Comparison of ENCODE assay signal across 9 cellular contexts in genomic region chr16:67173323-67173722, GRCh38. TPM values are rescaled to one million over a fixed set of nuclear protein-coding genes. Genes with fewer than 3 reads are reported as not detected.
DNase-seq lines count a peak whose midpoint lies in the region; ATAC-seq and TF ChIP-seq lines count a peak whose summit lies in the region.
"Had no signal": no experiment of that assay in that cellular context is flagged by ENCODE, and none has a peak within 500 bp of the region (broad histone marks: within the 10 kb centered on the region; RNA-seq: fewer than 3 reads in every experiment).

No MANE protein-coding gene starts in this region.

- H3K9me3 ChIP-seq in left lung (no peaks in the 10 kb centered on the region), suprapubic skin (no peaks in the 10 kb centered on the region), ovary (no peaks in the 10 kb centered on the region)

- peak overlapping the region; percentile 79 to 81 for H3K27ac ChIP-seq in left lung
- H3K27ac ChIP-seq in suprapubic skin: peak overlapping the region; percentile 91
- H3K27ac ChIP-seq in ovary: no peak overlapping the region

- no peak for DNase-seq in T-helper 2 cell treated with Interferon-gamma antibody and Interleukin-4, amounts not matched to agents 5 μg/mL and 100 μg/mL, for 36 hours (ENCODE audit: low spot score)
- no peak for DNase-seq in T-helper 2 cell
- no peak for DNase-seq in activated naive CD8-positive, alpha-beta T cell treated with anti-CD3 and anti-CD28 coated beads for 36 hours
- DNase-seq in left lung: no peak
- no peak for DNase-seq in suprapubic skin (ENCODE audit: low spot score in 2 of 2)
- DNase-seq in ovary: no peak
- DNase-seq: stimulated activated CD4-positive, alpha-beta T cell treated with anti-CD3 and anti-CD28 coated beads, Interleukin-4, amount 100 ng/mL, for 4 hours had no signal

- H3K27ac Mint-ChIP-seq in T-helper 2 cell treated with Interferon-gamma antibody and Interleukin-4, amounts not matched to agents 5 μg/mL and 100 μg/mL, for 36 hours: peak overlapping the region; percentile 85
- H3K27ac Mint-ChIP-seq in activated naive CD8-positive, alpha-beta T cell treated with anti-CD3 and anti-CD28 coated beads for 36 hours: no peak overlapping the region

- ATAC-seq in left lung (no peak), HG03159 (IDR thresholded peaks at IDR 0.05; ENCODE audit: unreplicated experiment) (no peak), GM19328 (IDR thresholded peaks at IDR 0.05; ENCODE audit: unreplicated experiment) (no peak)

- no peak for TF ChIP-seq EP300 in suprapubic skin (IDR thresholded peaks at IDR 0.05)
- no peak for TF ChIP-seq EP300 in ovary (IDR thresholded peaks at IDR 0.05)

- H3K4me1 ChIP-seq in left lung (peaks cover 32 to 74% of the 10 kb centered on the region in 2 donors), suprapubic skin (peaks cover 76% of the 10 kb centered on the region), ovary (ENCODE audit: insufficient read depth) (peaks cover 12% of the 10 kb centered on the region)

- H3K9me3 Mint-ChIP-seq in T-helper 2 cell treated with Interferon-gamma antibody and Interleukin-4, amounts not matched to agents 5 μg/mL and 100 μg/mL, for 36 hours: no peaks in the 10 kb centered on the region
- no peaks in the 10 kb centered on the region for H3K9me3 Mint-ChIP-seq in activated naive CD8-positive, alpha-beta T cell treated with anti-CD3 and anti-CD28 coated beads for 36 hours

- no peak for TF ChIP-seq CTCF in left lung (IDR thresholded peaks at IDR 0.05)
- TF ChIP-seq CTCF in suprapubic skin (IDR thresholded peaks at IDR 0.05): no peak
- no peak for TF ChIP-seq CTCF in ovary (IDR thresholded peaks at IDR 0.05)

- 94% methylated on average over 1 of the region's 1 CpG for WGBS in suprapubic skin
- WGBS in ovary, 3 donors: 87 to 95% (median 89%) methylated on average over 1 of the region's 1 CpG

- H3K27me3 ChIP-seq in left lung: peaks cover 0 to 77% of the 10 kb centered on the region in 2 donors
- H3K27me3 ChIP-seq in suprapubic skin: no peaks in the 10 kb centered on the region
- no peaks in the 10 kb centered on the region for H3K27me3 ChIP-seq in ovary

- peaks cover 48% of the 10 kb centered on the region for H3K4me1 Mint-ChIP-seq in T-helper 2 cell treated with Interferon-gamma antibody and Interleukin-4, amounts not matched to agents 5 μg/mL and 100 μg/mL, for 36 hours (ENCODE audit: low read depth)
- peaks cover 25% of the 10 kb centered on the region for H3K4me1 Mint-ChIP-seq in activated naive CD8-positive, alpha-beta T cell treated with anti-CD3 and anti-CD28 coated beads for 36 hours

- H3K4me3 ChIP-seq in left lung (peak overlapping the region; percentile 21 to 39), suprapubic skin (peak overlapping the region; percentile 60), ovary (no peak overlapping the region)

- peak overlapping the region; percentile 88 for H3K4me3 Mint-ChIP-seq in T-helper 2 cell treated with Interferon-gamma antibody and Interleukin-4, amounts not matched to agents 5 μg/mL and 100 μg/mL, for 36 hours
- peak overlapping the region; percentile 72 for H3K4me3 Mint-ChIP-seq in activated naive CD8-positive, alpha-beta T cell treated with anti-CD3 and anti-CD28 coated beads for 36 hours

- H3K36me3 Mint-ChIP-seq in T-helper 2 cell treated with Interferon-gamma antibody and Interleukin-4, amounts not matched to agents 5 μg/mL and 100 μg/mL, for 36 hours (ENCODE audit: low read depth): peaks cover 17% of the 10 kb centered on the region
- no peaks in the 10 kb centered on the region for H3K36me3 Mint-ChIP-seq in activated naive CD8-positive, alpha-beta T cell treated with anti-CD3 and anti-CD28 coated beads for 36 hours

- peaks cover 10% of the 10 kb centered on the region for H3K27me3 Mint-ChIP-seq in T-helper 2 cell treated with Interferon-gamma antibody and Interleukin-4, amounts not matched to agents 5 μg/mL and 100 μg/mL, for 36 hours (ENCODE audit: low read depth)
- peaks cover 86% of the 10 kb centered on the region for H3K27me3 Mint-ChIP-seq in activated naive CD8-positive, alpha-beta T cell treated with anti-CD3 and anti-CD28 coated beads for 36 hours

- H3K36me3 ChIP-seq in left lung (no peaks in the 10 kb centered on the region), suprapubic skin (no peaks in the 10 kb centered on the region), ovary (no peaks in the 10 kb centered on the region)

- intact Hi-C loops in left lung (cut with DNase I): no loop called here
- intact Hi-C loops in ovary (cut with DNase I): no loop called here

- no peak for TF ChIP-seq POLR2A in suprapubic skin (IDR thresholded peaks at IDR 0.05)
- TF ChIP-seq POLR2A in ovary (IDR thresholded peaks at IDR 0.05): no peak

RNA-seq across cellular contexts. Expression of gene NOL3, which starts 3.0 kb away (rescaled TPM):
- 1 to 10 TPM; 6.1 to 6.4 TPM for total RNA-seq in activated naive CD8-positive, alpha-beta T cell treated with anti-CD3 and anti-CD28 coated beads for 36 hours
- total RNA-seq in left lung: 10 to 100 TPM; 29.5 to 36.7 TPM
- total RNA-seq in suprapubic skin: 100 to 1,000 TPM in 2 of 4 donors, 10 to 100 TPM in 2; 64.3 to 116 (median 90.5) TPM
- total RNA-seq in ovary: 10 to 100 TPM; 14.1 to 31.7 (median 21.4) TPM
- 10 to 100 TPM; 17.9 to 23.1 TPM for polyA plus RNA-seq in ovary

RNA-seq across cellular contexts. Expression of gene HSF4, which starts 8.8 kb away (rescaled TPM):
- 10 to 100 TPM in 1 of 2 experiments, 1 to 10 TPM in 1; 9.3 to 10.1 TPM for total RNA-seq in activated naive CD8-positive, alpha-beta T cell treated with anti-CD3 and anti-CD28 coated beads for 36 hours
- 10 to 100 TPM; 28.1 to 38.2 TPM for total RNA-seq in left lung
- total RNA-seq in suprapubic skin: 100 to 1,000 TPM in 2 of 4 donors, 10 to 100 TPM in 2; 56.5 to 351 (median 102) TPM
- 100 to 1,000 TPM in 1 of 7 donors, 10 to 100 TPM in 6; 30.8 to 115 (median 77.7) TPM for total RNA-seq in ovary
- polyA plus RNA-seq in ovary: 10 to 100 TPM in 1 of 2 donors, 1 to 10 TPM in 1; 9.9 to 44.9 TPM

RNA-seq across cellular contexts. Expression of gene MATCAP1, which starts 10.4 kb away (rescaled TPM):
- total RNA-seq in activated naive CD8-positive, alpha-beta T cell treated with anti-CD3 and anti-CD28 coated beads for 36 hours: 10 to 100 TPM; 15.8 to 16.7 TPM
- 10 to 100 TPM; 36.8 to 44.7 TPM for total RNA-seq in left lung
- total RNA-seq in suprapubic skin: 10 to 100 TPM; 14.2 to 30.0 (median 17.3) TPM
- 10 to 100 TPM; 16.8 to 96.4 (median 65.7) TPM for total RNA-seq in ovary
- polyA plus RNA-seq in ovary: 10 to 100 TPM; 15.4 to 38.4 TPM

RNA-seq across cellular contexts. Expression of gene FBXL8, which starts 13.6 kb away (rescaled TPM):
- total RNA-seq in activated naive CD8-positive, alpha-beta T cell treated with anti-CD3 and anti-CD28 coated beads for 36 hours: 1 to 10 TPM; 7.9 to 8.5 TPM
- total RNA-seq in left lung (10 to 100 TPM; 22.1 to 22.9 TPM), suprapubic skin (100 to 1,000 TPM in 1 of 4 donors, 10 to 100 TPM in 3; 45.0 to 134 (median 58.8) TPM), ovary (10 to 100 TPM in 6 of 7 donors, 1 to 10 TPM in 1; 8.8 to 23.0 (median 15.0) TPM)
- polyA plus RNA-seq in ovary: 10 to 100 TPM in 1 of 2 donors, 1 to 10 TPM in 1; 1.3 to 13.1 TPM

RNA-seq across cellular contexts. Expression of gene TRADD, which starts 13.6 kb away (rescaled TPM):
- total RNA-seq in activated naive CD8-positive, alpha-beta T cell treated with anti-CD3 and anti-CD28 coated beads for 36 hours: 10 to 100 TPM; 15.3 to 16.0 TPM
- 10 to 100 TPM; 25.1 to 25.5 TPM for total RNA-seq in left lung
- total RNA-seq in suprapubic skin: 10 to 100 TPM; 25.9 to 34.4 (median 28.7) TPM
- total RNA-seq in ovary: 10 to 100 TPM in 6 of 7 donors, 1 to 10 TPM in 1; 7.3 to 30.9 (median 15.5) TPM
- polyA plus RNA-seq in ovary: 10 to 100 TPM in 1 of 2 donors, 1 to 10 TPM in 1; 4.2 to 15.7 TPM

Comparison
In these comparisons a context has a peak if more than half of its experiments do, and no peak if none do; other contexts are left out.
1. H3K27ac ChIP-seq: peak in left lung (2 of 2) and suprapubic skin (single experiment); none in ovary (0 of 2).